Comparison of ENCODE assay signal across 8 cellular contexts in genomic region chr6:133890941-133891813, GRCh38. TPM values are rescaled to one million over a fixed set of nuclear protein-coding genes. Genes with fewer than 3 reads are reported as not detected.
DNase-seq lines count a peak whose midpoint lies in the region; ATAC-seq and TF ChIP-seq lines count a peak whose summit lies in the region.

No MANE protein-coding gene starts in this region.

- POLR2A ChIA-PET in Panc1 (lab: Charles Lee) = no interaction called here

- H3K4me3 ChIP-seq in Panc1 (ENCODE audit: low read depth in 2 of 2, low read length in 2 of 2) (peak overlapping the region; percentile 29 to 47), choroid plexus epithelial cell (ENCODE audit: low read depth, low read length) (peak overlapping the region; percentile 67), lower lobe of right lung (peak overlapping the region; percentile 59), tibial artery (peak overlapping the region; percentile 29 to 46)

- H3K4me1 ChIP-seq in Panc1 (ENCODE audit: control insufficient read depth, insufficient read depth, low read length) (no peaks in the 10 kb centered on the region), lower lobe of right lung (peaks cover 31% of the 10 kb centered on the region), tibial artery (peaks cover 0 to 40% (median 27%) of the 10 kb centered on the region in 4 donors)

- TF ChIP-seq CTCF in GM20000 (IDR thresholded peaks at IDR 0.05; ENCODE audit: extremely low read depth, missing control alignments) (no peak), Panc1 (IDR thresholded peaks at IDR 0.05) (no peak), choroid plexus epithelial cell (conservative IDR thresholded peaks at IDR 0.05; ENCODE audit: low read depth, low read length) (no peak), lower lobe of right lung (IDR thresholded peaks at IDR 0.05) (no peak), tibial artery (IDR thresholded peaks at IDR 0.05) (no peak)

- ATAC-seq in Panc1 = peak; percentile 73
- ATAC-seq in lower lobe of right lung = peak; percentile 44 to 50
- no peak for ATAC-seq in GM19455 (IDR thresholded peaks at IDR 0.05; ENCODE audit: unreplicated experiment)

- H3K36me3 ChIP-seq in Panc1 (ENCODE audit: control insufficient read depth, insufficient read depth, low read length) (no peaks in the 10 kb centered on the region), lower lobe of right lung (no peaks in the 10 kb centered on the region), tibial artery (no peaks in the 10 kb centered on the region)

- DNase-seq in GM20000 (ENCODE audit: low spot score) = peak; percentile 31
- DNase-seq in Panc1 (ENCODE audit: low read depth, low spot score) = no peak
- DNase-seq in choroid plexus epithelial cell (ENCODE audit: low read depth) = peak; percentile 46
- DNase-seq in lower lobe of right lung = peak; percentile 51
- no peak for DNase-seq in tibial artery
- no peak for DNase-seq in NCI-H510A treated with DMSO at 0.1 percent for 48 hours (lab: John Stamatoyannopoulos, UW)
- DNase-seq in ACHN = no peak

- in situ Hi-C loops in Panc1 (cut with HindIII; ENCODE audit: low pct_unique_long_range_greater_than_20kb, low sequenced_read_pairs) = no loop called here
- in situ Hi-C loops in ACHN (cut with HindIII; ENCODE audit: low pct_ligation_motif_present, low pct_unique_long_range_greater_than_20kb, low sequenced_read_pairs) = no loop called here

- no peaks in the 10 kb centered on the region for H3K9me3 ChIP-seq in Panc1 (ENCODE audit: control insufficient read depth, insufficient read depth, low read depth, low read length)
- H3K9me3 ChIP-seq in lower lobe of right lung = no peaks in the 10 kb centered on the region
- H3K9me3 ChIP-seq in tibial artery = no peaks in the 10 kb centered on the region

- BruUV-seq in Panc1 (replicated peaks; lab: Mats Ljungman, UMichigan) = no TSS peak

- peaks cover 52% of the 10 kb centered on the region for H3K27me3 ChIP-seq in Panc1 (ENCODE audit: control insufficient read depth, insufficient read depth, low read length)
- peaks cover 72% of the 10 kb centered on the region for H3K27me3 ChIP-seq in lower lobe of right lung (ENCODE audit: low read depth)
- peaks cover 3 to 80% of the 10 kb centered on the region in 2 donors for H3K27me3 ChIP-seq in tibial artery

- CTCF ChIA-PET in Panc1 (lab: Charles Lee) = no interaction called here

- intact Hi-C loops in Panc1 (cut with micrococcal nuclease; ENCODE audit: unreplicated experiment) (no loop called here), lower lobe of right lung (cut with DNase I) (no loop called here), tibial artery (cut with DNase I; ENCODE audit: low total_unique reads) (no loop called here)

- H3K27ac ChIP-seq in Panc1 (ENCODE audit: low read length) = no peak overlapping the region
- peak overlapping the region; percentile 84 for H3K27ac ChIP-seq in lower lobe of right lung
- H3K27ac ChIP-seq in tibial artery = no peak overlapping the region

RNA-seq across cellular contexts. Expression of gene TCF21, which starts 2.3 kb away (rescaled TPM):
- total RNA-seq in Panc1 (2021; ENCODE audit: unreplicated experiment) (not detected), lower lobe of right lung (46.5 TPM)
- not detected for polyA plus RNA-seq in Panc1 (2012; ENCODE audit: insufficient read length)

Comparison
In these comparisons a context has a peak if more than half of its experiments do, and no peak if none do; other contexts are left out.
1. DNase-seq: peak in GM20000 (single experiment), choroid plexus epithelial cell (single experiment) and lower lobe of right lung (single experiment); none in Panc1 (single experiment), tibial artery (0 of 2), NCI-H510A treated with DMSO at 0.1 percent for 48 hours (single experiment) and ACHN (single experiment).
2. RNA of gene TCF21, which starts 2.3 kb away (total RNA-seq): 46.5 TPM in lower lobe of right lung (single experiment); not detected in Panc1 (single experiment); every median in the first group is over 10 times any median in the second.
3. Peak in every context shown above with its lines, with median percentiles within 50 percentile points of each other: H3K4me3 ChIP-seq.